1 cellular context compared by ENCODE assay signal in genomic region chr7:103657474-103657894, GRCh38.
TF ChIP-seq lines count a peak whose summit lies in the region.

No MANE protein-coding gene starts in this region.

TF ChIP-seq in K562, 482 proteins besides CTCF, POLR2A, EP300 and RAD21 (continued from another document and continues in another):
- peak; percentile 46 for TF ChIP-seq E2F8 (IDR thresholded peaks at IDR 0.05; ENCODE audit: low read depth, partially characterized antibody)
- TF ChIP-seq NRF1 (conservative IDR thresholded peaks at IDR 0.05 in 1 of 2, IDR thresholded peaks at IDR 0.05 in 1 of 2) = no peak
- TF ChIP-seq ZC3H11A (IDR thresholded peaks at IDR 0.05; ENCODE audit: low read depth, low read length) = no peak
- no peak for TF ChIP-seq ETS1 (conservative IDR thresholded peaks at IDR 0.05; ENCODE audit: control insufficient read depth, low read depth, low read length)
- peak; percentile 84 for TF ChIP-seq RNF2 (IDR thresholded peaks at IDR 0.05)
- TF ChIP-seq MITF (IDR thresholded peaks at IDR 0.05) = peak; percentile 90
- TF ChIP-seq SOX6 (IDR thresholded peaks at IDR 0.05) = peak; percentile 98
- TF ChIP-seq ZNF511 (CRISPR knock-in tag; IDR thresholded peaks at IDR 0.05) = no peak
- no peak for TF ChIP-seq ZBTB40 (IDR thresholded peaks at IDR 0.05)
- no peak for TF ChIP-seq ZBTB40 (CRISPR knock-in tag; IDR thresholded peaks at IDR 0.05)
- TF ChIP-seq TOE1 (IDR thresholded peaks at IDR 0.05; ENCODE audit: borderline replicate concordance) = peak; percentile 64; the same call in 1 of the 2 replicates
- TF ChIP-seq TOE1 (CRISPR knock-in tag; IDR thresholded peaks at IDR 0.05; ENCODE audit: borderline replicate concordance, low read depth) = no peak
- no peak for TF ChIP-seq RBM34 (IDR thresholded peaks at IDR 0.05; ENCODE audit: borderline replicate concordance, insufficient read depth, low read length)
- peak in 1 of 3 experiments; percentile 37; a peak in 1 of 6 replicates for TF ChIP-seq ZBTB11 (CRISPR knock-in tag; IDR thresholded peaks at IDR 0.05)
- peak; percentile 100 for TF ChIP-seq BHLHE40 (IDR thresholded peaks at IDR 0.05; ENCODE audit: low read length)
- no peak for TF ChIP-seq RERE (CRISPR knock-in tag; IDR thresholded peaks at IDR 0.05; ENCODE audit: borderline replicate concordance)
- TF ChIP-seq TEAD1 (CRISPR knock-in tag; IDR thresholded peaks at IDR 0.05) = peak in 1 of 2 experiments; percentile 71; a peak in 2 of 4 replicates
- peak in 1 of 2 experiments; percentile 51; a peak in 1 of 4 replicates for TF ChIP-seq FOXK2 (conservative IDR thresholded peaks at IDR 0.05 in 1 of 2, IDR thresholded peaks at IDR 0.05 in 1 of 2; ENCODE audit: low read depth in 2 of 2)
- peak; percentile 40 to 83; a peak in 2 of 4 replicates for TF ChIP-seq MNT (conservative IDR thresholded peaks at IDR 0.05)
- peak; percentile 81 to 89; a peak in 3 of 4 replicates for TF ChIP-seq KDM1A (IDR thresholded peaks at IDR 0.05)
- TF ChIP-seq XRCC3 (IDR thresholded peaks at IDR 0.05) = no peak
- peak; percentile 77 to 89; a peak in 2 of 4 replicates for TF ChIP-seq ARNT (IDR thresholded peaks at IDR 0.05)
